22 cellular contexts compared by ENCODE assay signal in the genomic region with DNA sequence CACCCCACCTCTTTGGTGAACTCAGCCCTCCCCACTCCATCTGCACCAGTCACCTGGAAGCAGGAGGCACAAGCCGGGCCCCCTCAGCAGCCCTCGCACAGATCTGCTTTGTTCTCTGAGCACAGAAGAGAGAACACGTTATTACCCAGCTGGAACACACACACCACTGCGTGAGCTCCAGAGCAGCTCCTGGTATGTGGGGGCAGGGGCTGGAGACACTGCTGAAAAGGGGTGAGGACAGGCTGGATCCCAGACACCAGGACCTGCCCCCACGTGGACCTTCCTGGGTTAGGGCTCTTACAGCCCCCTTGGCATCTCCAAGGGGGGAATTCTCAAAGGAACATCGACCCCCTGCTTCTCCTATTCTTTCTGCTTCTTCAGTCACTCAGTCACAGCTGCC. TPM values are rescaled to one million over a fixed set of nuclear protein-coding genes. Genes with fewer than 3 reads are reported as not detected.
DNase-seq lines count a peak whose midpoint lies in the region; ATAC-seq and TF ChIP-seq lines count a peak whose summit lies in the region.
"Had no signal": no experiment of that assay in that cellular context is flagged by ENCODE, and none has a peak within 500 bp of the region (broad histone marks: within the 10 kb centered on the region; RNA-seq: fewer than 3 reads in every experiment).

No MANE protein-coding gene starts in this region.

- H3K9me3 ChIP-seq in Panc1 (ENCODE audit: control insufficient read depth, insufficient read depth, low read depth, low read length) (peaks cover 13% of the 10 kb centered on the region), endodermal cell (ENCODE audit: control insufficient read depth, low read length) (peaks cover 21% of the 10 kb centered on the region), neural progenitor cell (ENCODE audit: low read depth) (peaks cover 15% of the 10 kb centered on the region)
- H3K9me3 ChIP-seq: A549 had no signal

- H3K4me2 ChIP-seq in neural progenitor cell = peak overlapping the region; percentile 22
- H3K4me2 ChIP-seq: A549; BLaER1 treated with 17β-estradiol and CSF1 and Interleukin-3, amounts not matched to agents 10 nM and 100 nM had no signal

- WGBS in endodermal cell (ENCODE audit: insufficient coverage in 1 of 2, insufficient read length in 1 of 2), 2 experiments = 76% methylated on average over 6 of the region's 6 CpGs; no CpG with 5 or more reads in 1 of the 2 experiments

- no peaks in the 10 kb centered on the region for H4K20me1 ChIP-seq in neural progenitor cell (ENCODE audit: low read depth)
- H4K20me1 ChIP-seq: BLaER1 treated with 17β-estradiol and CSF1 and Interleukin-3, amounts not matched to agents 10 nM and 100 nM had no signal

- H3K4me3 Mint-ChIP-seq in endodermal cell = no peak overlapping the region
- peak overlapping the region; percentile 54 for H3K4me3 Mint-ChIP-seq in neural progenitor cell
- no peak overlapping the region for H3K4me3 Mint-ChIP-seq in effector memory CD8-positive, alpha-beta T cell
- H3K4me3 Mint-ChIP-seq: CD4-positive, alpha-beta T cell had no signal

- H2AFZ ChIP-seq in neural progenitor cell (replicated peaks) = no peak overlapping the region

- peak; percentile 41 for DNase-seq in NCI-H146 (lab: John Stamatoyannopoulos, UW)
- no peak for DNase-seq in Panc1 (ENCODE audit: low read depth, low spot score)
- no peak for DNase-seq in endodermal cell
- DNase-seq in neural progenitor cell (ENCODE audit: low spot score) = no peak
- DNase-seq in middle frontal gyrus (ENCODE audit: extremely low spot score, low spot score) = no peak
- DNase-seq in effector memory CD8-positive, alpha-beta T cell = no peak
- DNase-seq: AML-193; CD4-positive, alpha-beta T cell; NCI-H1436 treated with DMSO at 0.1 percent for 48 hours; NCI-H2029; NCI-H526 treated with DMSO at 0.1 percent for 48 hours had no signal

- H3F3A ChIP-seq in neural progenitor cell (ENCODE audit: low read depth) = no peaks in the 10 kb centered on the region

- no peaks in the 10 kb centered on the region for H3K36me3 Mint-ChIP-seq in endodermal cell (ENCODE audit: low read depth)
- no peaks in the 10 kb centered on the region for H3K36me3 Mint-ChIP-seq in neural progenitor cell
- no peaks in the 10 kb centered on the region for H3K36me3 Mint-ChIP-seq in effector memory CD8-positive, alpha-beta T cell (ENCODE audit: insufficient read depth)

- TF ChIP-seq CTCF in Panc1 (IDR thresholded peaks at IDR 0.05) (no peak), endodermal cell (conservative IDR thresholded peaks at IDR 0.05) (no peak), neural progenitor cell (IDR thresholded peaks at IDR 0.05) (no peak)

- H3K4me1 ChIP-seq in Panc1 (ENCODE audit: control insufficient read depth, insufficient read depth, low read length) = no peaks in the 10 kb centered on the region
- no peaks in the 10 kb centered on the region for H3K4me1 ChIP-seq in endodermal cell (ENCODE audit: control insufficient read depth, insufficient read depth, low read length)
- no peaks in the 10 kb centered on the region for H3K4me1 ChIP-seq in neural progenitor cell
- H3K4me1 ChIP-seq: A549 had no signal

- H3K36me3 ChIP-seq in Panc1 (ENCODE audit: control insufficient read depth, insufficient read depth, low read length) (no peaks in the 10 kb centered on the region), endodermal cell (ENCODE audit: control insufficient read depth, insufficient read depth, low read length) (no peaks in the 10 kb centered on the region), neural progenitor cell (no peaks in the 10 kb centered on the region)
- H3K36me3 ChIP-seq: BLaER1 treated with 17β-estradiol and CSF1 and Interleukin-3, amounts not matched to agents 10 nM and 100 nM had no signal

- CTCF ChIA-PET in Panc1 (lab: Charles Lee) = interaction anchor here (0.5 to 1.6 kb wide), 2 partner anchors 200 to 267 kb away, joined by 4 to 9 read pairs; no protein-coding TSS in a partner anchor

- H3K4me3 ChIP-seq in Panc1 (ENCODE audit: low read depth in 2 of 2, low read length in 2 of 2) (no peak overlapping the region), endodermal cell (ENCODE audit: low read length) (no peak overlapping the region), neural progenitor cell (no peak overlapping the region)
- H3K4me3 ChIP-seq: A549; BLaER1 treated with 17β-estradiol and CSF1 and Interleukin-3, amounts not matched to agents 10 nM and 100 nM had no signal

- no peak overlapping the region for H3K27ac Mint-ChIP-seq in endodermal cell
- peak overlapping the region; percentile 93 for H3K27ac Mint-ChIP-seq in neural progenitor cell
- no peak overlapping the region for H3K27ac Mint-ChIP-seq in effector memory CD8-positive, alpha-beta T cell
- H3K27ac Mint-ChIP-seq: CD4-positive, alpha-beta T cell had no signal

- intact Hi-C loops in Panc1 (cut with micrococcal nuclease; ENCODE audit: unreplicated experiment) = loop anchor here (10.0 kb wide), 1 partner anchor 201 kb away; no protein-coding TSS in a partner anchor

- H3K27ac ChIP-seq in Panc1 (ENCODE audit: low read length) (no peak overlapping the region), endodermal cell (ENCODE audit: low read depth, low read length) (peak overlapping the region; percentile 88), neural progenitor cell (no peak overlapping the region)
- H3K27ac ChIP-seq: A549; BLaER1 treated with 17β-estradiol and CSF1 and Interleukin-3, amounts not matched to agents 10 nM and 100 nM; HL-60; RWPE1 had no signal

- in situ Hi-C loops in Panc1 (cut with HindIII; ENCODE audit: low pct_unique_long_range_greater_than_20kb, low sequenced_read_pairs) = no loop called here

- H3K27me3 Mint-ChIP-seq in endodermal cell (ENCODE audit: insufficient read depth) = peaks cover 12% of the 10 kb centered on the region
- peaks cover 8% of the 10 kb centered on the region for H3K27me3 Mint-ChIP-seq in neural progenitor cell (ENCODE audit: insufficient read depth, low read depth)
- H3K27me3 Mint-ChIP-seq in effector memory CD8-positive, alpha-beta T cell = peaks cover 27 to 48% of the 10 kb centered on the region in 2 donors

- ATAC-seq in Panc1 (peak; percentile 47; the same call in 1 of the 2 replicates), GM21515 (IDR thresholded peaks at IDR 0.05; ENCODE audit: unreplicated experiment) (no peak), GM21529 (IDR thresholded peaks at IDR 0.05; ENCODE audit: unreplicated experiment) (no peak)
- no peak for ATAC-seq in effector memory CD8-positive, alpha-beta T cell (replicated peaks)

- POLR2A ChIA-PET in Panc1 (lab: Charles Lee) = no interaction called here

- H3K4me1 Mint-ChIP-seq in endodermal cell (no peaks in the 10 kb centered on the region), neural progenitor cell (peaks cover 21% of the 10 kb centered on the region)
- peaks cover 2 to 3% of the 10 kb centered on the region in 2 donors for H3K4me1 Mint-ChIP-seq in effector memory CD8-positive, alpha-beta T cell (ENCODE audit: low read depth in 2 of 2)

- peaks cover 45% of the 10 kb centered on the region for H3K9me3 Mint-ChIP-seq in endodermal cell
- peaks cover 14% of the 10 kb centered on the region for H3K9me3 Mint-ChIP-seq in neural progenitor cell
- H3K9me3 Mint-ChIP-seq in effector memory CD8-positive, alpha-beta T cell = no peaks in the 10 kb centered on the region

- H3K79me2 ChIP-seq in neural progenitor cell (ENCODE audit: low read depth) = no peaks in the 10 kb centered on the region

- H3K9ac ChIP-seq in endodermal cell (ENCODE audit: extremely low read depth, low read length, poor library complexity, severe bottlenecking) (no peak overlapping the region), neural progenitor cell (no peak overlapping the region)
- H3K9ac ChIP-seq: BLaER1 treated with 17β-estradiol and CSF1 and Interleukin-3, amounts not matched to agents 10 nM and 100 nM had no signal

- H3K27me3 ChIP-seq in Panc1 (ENCODE audit: control insufficient read depth, insufficient read depth, low read length) = no peaks in the 10 kb centered on the region; the same call in 1 of the 2 replicates
- no peaks in the 10 kb centered on the region for H3K27me3 ChIP-seq in endodermal cell (ENCODE audit: control insufficient read depth, insufficient read depth, low read length, poor library complexity, severe bottlenecking)
- H3K27me3 ChIP-seq in neural progenitor cell = no peaks in the 10 kb centered on the region
- H3K27me3 ChIP-seq: BLaER1 treated with 17β-estradiol and CSF1 and Interleukin-3, amounts not matched to agents 10 nM and 100 nM had no signal

- BruUV-seq in Panc1 (replicated peaks; lab: Mats Ljungman, UMichigan) = no TSS peak

RNA-seq across cellular contexts. Expression of a gene that starts 33.8 kb away (rescaled TPM):
- total RNA-seq in Panc1 (2021; ENCODE audit: unreplicated experiment) (not detected), endodermal cell (not detected), neural progenitor cell (ENCODE audit: low replicate concordance) (not detected in 2 replicates)
- polyA plus RNA-seq in Panc1 (2012; ENCODE audit: insufficient read length) = not detected
- not detected for polyA plus RNA-seq in endodermal cell (2013, experiment 1 of 2)
- not detected for polyA plus RNA-seq in endodermal cell (2013, experiment 2 of 2)
- total RNA-seq: CD4-positive, alpha-beta T cell; Daoy; G401; H4; NCI-H460; SK-MEL-5 had no signal
- polyA plus RNA-seq: A549 had no signal
